In genomic region chr18:51890762-51891161, GRCh38 we compare ENCODE assay signal across 13 cellular contexts.
DNase-seq lines count a peak whose midpoint lies in the region; ATAC-seq, FAIRE-seq and TF ChIP-seq lines count a peak whose summit lies in the region.
"Had no signal": no experiment of that assay in that cellular context is flagged by ENCODE, and none has a peak within 500 bp of the region (broad histone marks: within the 10 kb centered on the region; RNA-seq: fewer than 3 reads in every experiment).

No MANE protein-coding gene starts in this region.

- H3K4me3 ChIP-seq in bronchial epithelial cell (ENCODE audit: low read depth, low read length) (no peak overlapping the region), subcutaneous abdominal adipose tissue (ENCODE audit: low read depth in 1 of 5, low read length in 5 of 5) (no peak overlapping the region), GM23338 (no peak overlapping the region)
- H3K4me3 ChIP-seq: left ventricle myocardium inferior had no signal

- H3K4me1 Mint-ChIP-seq in GM23338, result no peaks in the 10 kb centered on the region
- H3K4me1 Mint-ChIP-seq: IgD-negative memory B cell had no signal

- H3K36me3 ChIP-seq in bronchial epithelial cell (ENCODE audit: control insufficient read depth, insufficient read depth, low read length) (no peaks in the 10 kb centered on the region), subcutaneous abdominal adipose tissue (ENCODE audit: control insufficient read depth in 5 of 5, insufficient read depth in 5 of 5, low read length in 5 of 5) (no peaks in the 10 kb centered on the region), GM23338 (ENCODE audit: insufficient read depth) (no peaks in the 10 kb centered on the region)
- H3K36me3 ChIP-seq: left ventricle myocardium inferior had no signal

- peak overlapping the region; percentile 25 for H3K27ac ChIP-seq in subcutaneous abdominal adipose tissue (ENCODE audit: low read depth, low read length)
- H3K27ac ChIP-seq in GM23338 (ENCODE audit: low read depth), result no peak overlapping the region
- H3K27ac ChIP-seq: left ventricle myocardium inferior had no signal

- H3K27me3 Mint-ChIP-seq in GM23338 (ENCODE audit: insufficient read depth, low read depth, poor library complexity), result no peaks in the 10 kb centered on the region

- H3K9me3 ChIP-seq in subcutaneous abdominal adipose tissue (ENCODE audit: control insufficient read depth in 5 of 5, low read length in 5 of 5), result peaks cover 0 to 5% (median 0%) of the 10 kb centered on the region in 5 donors

- H4K20me1 ChIP-seq in GM23338 (replicated peaks; ENCODE audit: insufficient read depth), result no peaks in the 10 kb centered on the region

- ATAC-seq in GM23338, result no peak
- ATAC-seq: esophagus mucosa had no signal

- no peaks in the 10 kb centered on the region for H3F3A ChIP-seq in GM23338 (replicated peaks; ENCODE audit: low read depth)

- no peaks in the 10 kb centered on the region for H3K9me3 Mint-ChIP-seq in GM23338

- no peaks in the 10 kb centered on the region for H3K79me2 ChIP-seq in GM23338 (replicated peaks; ENCODE audit: insufficient read depth)

- 0 out of 2 replicates have a peak, but pooled peaks cover 10% of the 10 kb centered on the region for H3K9me2 ChIP-seq in GM23338 (ENCODE audit: insufficient read depth)

- no peak overlapping the region for H2AFZ ChIP-seq in GM23338

- H3K4me2 ChIP-seq in GM23338, result no peak overlapping the region

- no peak overlapping the region for H3K27ac Mint-ChIP-seq in GM23338

- no peaks in the 10 kb centered on the region for H3K36me3 Mint-ChIP-seq in GM23338 (ENCODE audit: low read depth)
- H3K36me3 Mint-ChIP-seq: IgD-negative memory B cell had no signal

- H3K4me1 ChIP-seq in subcutaneous abdominal adipose tissue (ENCODE audit: control insufficient read depth in 5 of 5, insufficient read depth in 5 of 5, low read length in 5 of 5) (peaks cover 0 to 18% (median 0%) of the 10 kb centered on the region in 5 donors), GM23338 (ENCODE audit: insufficient read depth) (no peaks in the 10 kb centered on the region)
- H3K4me1 ChIP-seq: left ventricle myocardium inferior had no signal

- FAIRE-seq in bronchial epithelial cell (lab: Jason Lieb, UNC), result no peak

- no peak overlapping the region for H3K9ac ChIP-seq in subcutaneous abdominal adipose tissue (ENCODE audit: low read length in 5 of 5)

- no peak overlapping the region for H3K4me3 Mint-ChIP-seq in GM23338
- H3K4me3 Mint-ChIP-seq: IgD-negative memory B cell had no signal

- DNase-seq in HT1080 (ENCODE audit: low read depth) (peak; percentile 89), NCI-H2227 (lab: John Stamatoyannopoulos, UW; ENCODE audit: unreplicated experiment) (peak; percentile 62), bronchial epithelial cell (ENCODE audit: low read depth) (peak; percentile 73), GM23338 (ENCODE audit: low spot score) (no peak)
- DNase-seq in stimulated activated CD4-positive, alpha-beta T cell treated with anti-CD3 and anti-CD28 coated beads, Interleukin-2, amount 100 ng/mL, for 24 hours, result no peak
- DNase-seq in central memory CD4-positive, alpha-beta T cell, result no peak
- no peak for DNase-seq in stimulated activated naive CD4-positive, alpha-beta T cell (lab: John Stamatoyannopoulos, UW)
- DNase-seq: activated CD4-positive, alpha-beta T cell treated with anti-CD3 and anti-CD28 coated beads for 48 hours; GDM1; left ventricle myocardium inferior had no signal

- peaks cover 2% of the 10 kb centered on the region for H3K27me3 ChIP-seq in bronchial epithelial cell (ENCODE audit: control insufficient read depth, insufficient read depth, low read length)
- H3K27me3 ChIP-seq in subcutaneous abdominal adipose tissue (ENCODE audit: control insufficient read depth in 5 of 5, insufficient read depth in 4 of 5, low read length in 5 of 5), result no peaks in the 10 kb centered on the region
- no peaks in the 10 kb centered on the region for H3K27me3 ChIP-seq in GM23338 (ENCODE audit: insufficient read depth)

- no peak for TF ChIP-seq CTCF in bronchial epithelial cell (IDR thresholded peaks at IDR 0.05; ENCODE audit: insufficient read depth, low read length, severe bottlenecking)
- no peak for TF ChIP-seq CTCF in GM23338 (conservative IDR thresholded peaks at IDR 0.05; ENCODE audit: low read depth in 2 of 2)

TF ChIP-seq in GM23338, 12 proteins besides CTCF, POLR2A, EP300 and RAD21 (continues in another document):
- TF ChIP-seq STAT1 (IDR thresholded peaks at IDR 0.05; ENCODE audit: unreplicated experiment) (no peak), ZNF114 (CRISPR knock-in tag; IDR thresholded peaks at IDR 0.05) (no peak), POLR2AphosphoS5 (IDR thresholded peaks at IDR 0.05; ENCODE audit: low read depth) (no peak), EZH2phosphoT487 (IDR thresholded peaks at IDR 0.05; ENCODE audit: unreplicated experiment) (no peak), EZH2 (IDR thresholded peaks at IDR 0.05; ENCODE audit: low read depth, unreplicated experiment) (no peak), CREB1 (CRISPR knock-in tag; IDR thresholded peaks at IDR 0.05; ENCODE audit: low read depth) (no peak), ZNF462 (CRISPR knock-in tag; IDR thresholded peaks at IDR 0.05) (no peak), NANOG (IDR thresholded peaks at IDR 0.05; ENCODE audit: borderline replicate concordance) (no peak), ETS1 (IDR thresholded peaks at IDR 0.05) (no peak), ZNF331 (CRISPR knock-in tag; IDR thresholded peaks at IDR 0.05; ENCODE audit: low read depth) (no peak)

Comparison
In these comparisons a context has a peak if more than half of its experiments do, and no peak if none do; other contexts are left out.
1. DNase-seq: peak in HT1080 (single experiment), NCI-H2227 (single experiment) and bronchial epithelial cell (single experiment); none in stimulated activated CD4-positive, alpha-beta T cell treated with anti-CD3 and anti-CD28 coated beads, Interleukin-2, amount 100 ng/mL, for 24 hours (0 of 2), central memory CD4-positive, alpha-beta T cell (single experiment), GM23338 (single experiment) and stimulated activated naive CD4-positive, alpha-beta T cell (0 of 6).